In genomic region chr17:67246648-67247415, GRCh38 we compare ENCODE assay signal across 8 cellular contexts. TPM values are rescaled to one million over a fixed set of nuclear protein-coding genes. Genes with fewer than 3 reads are reported as not detected.
A peak's percentile ranks its signal among the peaks of the same experiment; 100 is the strongest.
DNase-seq lines count a peak whose midpoint lies in the region; ATAC-seq and TF ChIP-seq lines count a peak whose summit lies in the region.

No MANE protein-coding gene starts in this region.

- peaks cover 45% of the 10 kb centered on the region for H3K4me1 Mint-ChIP-seq in activated CD4-positive, alpha-beta memory T cell treated with anti-CD3 and anti-CD28 coated beads, Interleukin-2, amount 10 ng/mL, durations not matched to agents 7 days and 5 days

- peak overlapping the region; percentile 85 for H3K4me3 Mint-ChIP-seq in activated CD4-positive, alpha-beta memory T cell treated with anti-CD3 and anti-CD28 coated beads, Interleukin-2, amount 10 ng/mL, durations not matched to agents 7 days and 5 days

- no peaks in the 10 kb centered on the region for H3K9me3 Mint-ChIP-seq in activated CD4-positive, alpha-beta memory T cell treated with anti-CD3 and anti-CD28 coated beads, Interleukin-2, amount 10 ng/mL, durations not matched to agents 7 days and 5 days

- no peak overlapping the region for H3K23ac ChIP-seq in trophoblast cell (ENCODE audit: low read length)

- peak; percentile 57 for ATAC-seq in GM21390 (IDR thresholded peaks at IDR 0.05; ENCODE audit: unreplicated experiment)

- no peak overlapping the region for H4K91ac ChIP-seq in trophoblast cell (ENCODE audit: low read depth, low read length)

- peak overlapping the region; percentile 95 for H3K4me2 ChIP-seq in trophoblast cell (ENCODE audit: low read length)

- no peak overlapping the region for H2BK120ac ChIP-seq in trophoblast cell (ENCODE audit: insufficient read depth, low read length, poor library complexity)

- H3K79me1 ChIP-seq in trophoblast cell (ENCODE audit: low read length), result peaks cover 13% of the 10 kb centered on the region

- peak overlapping the region; percentile 82 for H3K27ac ChIP-seq in trophoblast cell (ENCODE audit: low read depth, low read length)

- H3K36me3 Mint-ChIP-seq in activated CD4-positive, alpha-beta memory T cell treated with anti-CD3 and anti-CD28 coated beads, Interleukin-2, amount 10 ng/mL, durations not matched to agents 7 days and 5 days (ENCODE audit: low read depth), result peaks cover 30% of the 10 kb centered on the region

- H3K79me2 ChIP-seq in trophoblast cell (ENCODE audit: control insufficient read depth, insufficient read depth, low read length, poor library complexity), result peaks cover 11% of the 10 kb centered on the region

- no CpG with 5 or more reads among the region's 17 CpGs for WGBS in trophoblast cell (ENCODE audit: extremely low coverage, insufficient coverage, insufficient read length)

- H3K4me1 ChIP-seq in trophoblast cell (ENCODE audit: control insufficient read depth in 1 of 2, insufficient read depth in 2 of 2, low read length in 2 of 2), result peaks cover 0 to 3% of the 10 kb centered on the region in 2 experiments

- H2AK5ac ChIP-seq in trophoblast cell (ENCODE audit: low read length), result no peak overlapping the region

- H3K9ac ChIP-seq in trophoblast cell (ENCODE audit: low read length), result no peak overlapping the region

- peak; percentile 82 for DNase-seq in Daoy (ENCODE audit: low read depth)
- DNase-seq in HT1080 (ENCODE audit: low read depth), result peak; percentile 81
- peak; percentile 67 for DNase-seq in activated CD4-positive, alpha-beta memory T cell treated with anti-CD3 and anti-CD28 coated beads, Interleukin-2, amount 10 ng/mL, durations not matched to agents 7 days and 5 days
- peak; percentile 42 for DNase-seq in fibroblast of pulmonary artery (ENCODE audit: low read depth)
- DNase-seq in trophoblast cell, result peak; percentile 92 to 93
- DNase-seq in medulla oblongata (ENCODE audit: extremely low spot score), result no peak
- no peak for DNase-seq in superior temporal gyrus (ENCODE audit: extremely low spot score)

- no peaks in the 10 kb centered on the region for H3K27me3 ChIP-seq in trophoblast cell (ENCODE audit: insufficient read depth, low read length)

- no peak overlapping the region for H2BK5ac ChIP-seq in trophoblast cell (ENCODE audit: low read depth, low read length, poor library complexity)

- H2AFZ ChIP-seq in trophoblast cell (ENCODE audit: insufficient read depth, low read length, poor library complexity), result no peak overlapping the region

- no peak overlapping the region for H2BK12ac ChIP-seq in trophoblast cell (ENCODE audit: low read length)

- H3K36me3 ChIP-seq in trophoblast cell (ENCODE audit: control insufficient read depth in 1 of 2, insufficient read depth in 2 of 2, low read length in 2 of 2), result no peaks in the 10 kb centered on the region

- no peak overlapping the region for H3K14ac ChIP-seq in trophoblast cell (ENCODE audit: low read length)

- CTCF ChIA-PET in activated CD4-positive, alpha-beta memory T cell treated with anti-CD3 and anti-CD28 coated beads, Interleukin-2, amount 10 ng/mL, durations not matched to agents 7 days and 5 days (lab: Charles Lee), result interaction anchor here (0.6 to 1.0 kb wide), 3 partner anchors 12 to 47 kb away, joined by 3 to 7 read pairs (median 4); no protein-coding TSS in a partner anchor

- POLR2A ChIA-PET in activated CD4-positive, alpha-beta memory T cell treated with anti-CD3 and anti-CD28 coated beads, Interleukin-2, amount 10 ng/mL, durations not matched to agents 7 days and 5 days (lab: Charles Lee), result interaction anchor here (0.6 to 3.6 kb wide), 4 partner anchors 8 to 25 kb away, joined by 3 to 33 read pairs (median 4); no protein-coding TSS in a partner anchor

- H3K27ac Mint-ChIP-seq in activated CD4-positive, alpha-beta memory T cell treated with anti-CD3 and anti-CD28 coated beads, Interleukin-2, amount 10 ng/mL, durations not matched to agents 7 days and 5 days, result peak overlapping the region; percentile 97

- no peak overlapping the region for H4K12ac ChIP-seq in trophoblast cell (ENCODE audit: low read depth, low read length)

- no peak for TF ChIP-seq CTCF in fibroblast of pulmonary artery (IDR thresholded peaks at IDR 0.05; ENCODE audit: low read length, missing control alignments)

- H4K8ac ChIP-seq in trophoblast cell (ENCODE audit: low read depth, low read length), result no peak overlapping the region

- H3K27me3 Mint-ChIP-seq in activated CD4-positive, alpha-beta memory T cell treated with anti-CD3 and anti-CD28 coated beads, Interleukin-2, amount 10 ng/mL, durations not matched to agents 7 days and 5 days, result no peaks in the 10 kb centered on the region

- H3K18ac ChIP-seq in trophoblast cell (ENCODE audit: low read length), result no peak overlapping the region

- H3K9me3 ChIP-seq in trophoblast cell (ENCODE audit: insufficient read depth, low read depth, low read length), result no peaks in the 10 kb centered on the region

- H3K4me3 ChIP-seq in fibroblast of pulmonary artery (replicated peaks; ENCODE audit: low read depth, low read length), result peak overlapping the region; percentile 81
- no peak overlapping the region for H3K4me3 ChIP-seq in trophoblast cell (ENCODE audit: low read depth, low read length)

- no peak overlapping the region for H3K4ac ChIP-seq in trophoblast cell (ENCODE audit: low read depth, low read length)

RNA-seq across cellular contexts. Expression of gene HELZ, which starts 1.8 kb away (rescaled TPM):
- 14.2 and 16.9 TPM in 2 replicates for total RNA-seq in Daoy (2014; rRNA removed; shearing (Covaris generic))
- 15.1 and 16.5 TPM in 2 replicates for total RNA-seq in HT1080 (2014; rRNA removed; shearing (Covaris generic))
- polyA plus RNA-seq in HT1080 (2015; cell fraction: cytosol; rRNA removed), result 8.1 and 10.9 TPM in 2 replicates
- 13.3 and 14.3 TPM in 2 replicates for polyA plus RNA-seq in HT1080 (2015; cell fraction: nucleus; rRNA removed)
- total RNA-seq in activated CD4-positive, alpha-beta memory T cell treated with anti-CD3 and anti-CD28 coated beads, Interleukin-2, amount 10 ng/mL, durations not matched to agents 7 days and 5 days, result 100 to 1,000 TPM in 1 of 2 experiments, 10 to 100 TPM in 1; 98.2 to 109 TPM
- 13.5 and 15.5 TPM in 2 replicates for polyA plus RNA-seq in trophoblast cell (2013)

Comparison
In these comparisons a context has a peak if more than half of its experiments do, and no peak if none do; other contexts are left out.
1. DNase-seq: peak in Daoy (single experiment), HT1080 (single experiment), activated CD4-positive, alpha-beta memory T cell treated with anti-CD3 and anti-CD28 coated beads, Interleukin-2, amount 10 ng/mL, durations not matched to agents 7 days and 5 days (single experiment), fibroblast of pulmonary artery (single experiment) and trophoblast cell (2 of 2); none in medulla oblongata (single experiment) and superior temporal gyrus (single experiment).